ENCODE assay signal across 1 cellular context in the genomic region with DNA sequence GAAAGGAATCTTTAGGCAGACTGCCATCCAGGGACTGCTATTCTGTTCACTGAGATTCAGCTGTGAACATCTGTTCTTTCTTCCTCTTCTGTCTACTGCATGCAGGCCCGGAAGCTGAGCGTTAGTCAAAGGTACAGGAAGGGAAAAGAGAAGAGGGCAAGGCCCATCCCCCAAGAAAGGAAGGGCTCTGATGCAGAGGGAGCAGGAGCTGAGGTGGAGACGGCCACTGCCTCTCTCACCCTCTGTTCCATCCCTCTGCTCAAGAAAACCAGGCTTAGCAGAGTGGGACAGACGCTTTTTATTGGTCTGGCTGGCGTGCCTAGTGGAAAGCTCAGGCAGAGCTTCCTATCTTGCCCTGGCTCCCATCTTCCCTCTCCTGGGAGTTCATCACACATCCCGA.
TF ChIP-seq lines count a peak whose summit lies in the region.

No MANE protein-coding gene starts in this region.

TF ChIP-seq in GM12878, 131 proteins besides CTCF, POLR2A, EP300 and RAD21:
- TF ChIP-seq, protein P1, sequence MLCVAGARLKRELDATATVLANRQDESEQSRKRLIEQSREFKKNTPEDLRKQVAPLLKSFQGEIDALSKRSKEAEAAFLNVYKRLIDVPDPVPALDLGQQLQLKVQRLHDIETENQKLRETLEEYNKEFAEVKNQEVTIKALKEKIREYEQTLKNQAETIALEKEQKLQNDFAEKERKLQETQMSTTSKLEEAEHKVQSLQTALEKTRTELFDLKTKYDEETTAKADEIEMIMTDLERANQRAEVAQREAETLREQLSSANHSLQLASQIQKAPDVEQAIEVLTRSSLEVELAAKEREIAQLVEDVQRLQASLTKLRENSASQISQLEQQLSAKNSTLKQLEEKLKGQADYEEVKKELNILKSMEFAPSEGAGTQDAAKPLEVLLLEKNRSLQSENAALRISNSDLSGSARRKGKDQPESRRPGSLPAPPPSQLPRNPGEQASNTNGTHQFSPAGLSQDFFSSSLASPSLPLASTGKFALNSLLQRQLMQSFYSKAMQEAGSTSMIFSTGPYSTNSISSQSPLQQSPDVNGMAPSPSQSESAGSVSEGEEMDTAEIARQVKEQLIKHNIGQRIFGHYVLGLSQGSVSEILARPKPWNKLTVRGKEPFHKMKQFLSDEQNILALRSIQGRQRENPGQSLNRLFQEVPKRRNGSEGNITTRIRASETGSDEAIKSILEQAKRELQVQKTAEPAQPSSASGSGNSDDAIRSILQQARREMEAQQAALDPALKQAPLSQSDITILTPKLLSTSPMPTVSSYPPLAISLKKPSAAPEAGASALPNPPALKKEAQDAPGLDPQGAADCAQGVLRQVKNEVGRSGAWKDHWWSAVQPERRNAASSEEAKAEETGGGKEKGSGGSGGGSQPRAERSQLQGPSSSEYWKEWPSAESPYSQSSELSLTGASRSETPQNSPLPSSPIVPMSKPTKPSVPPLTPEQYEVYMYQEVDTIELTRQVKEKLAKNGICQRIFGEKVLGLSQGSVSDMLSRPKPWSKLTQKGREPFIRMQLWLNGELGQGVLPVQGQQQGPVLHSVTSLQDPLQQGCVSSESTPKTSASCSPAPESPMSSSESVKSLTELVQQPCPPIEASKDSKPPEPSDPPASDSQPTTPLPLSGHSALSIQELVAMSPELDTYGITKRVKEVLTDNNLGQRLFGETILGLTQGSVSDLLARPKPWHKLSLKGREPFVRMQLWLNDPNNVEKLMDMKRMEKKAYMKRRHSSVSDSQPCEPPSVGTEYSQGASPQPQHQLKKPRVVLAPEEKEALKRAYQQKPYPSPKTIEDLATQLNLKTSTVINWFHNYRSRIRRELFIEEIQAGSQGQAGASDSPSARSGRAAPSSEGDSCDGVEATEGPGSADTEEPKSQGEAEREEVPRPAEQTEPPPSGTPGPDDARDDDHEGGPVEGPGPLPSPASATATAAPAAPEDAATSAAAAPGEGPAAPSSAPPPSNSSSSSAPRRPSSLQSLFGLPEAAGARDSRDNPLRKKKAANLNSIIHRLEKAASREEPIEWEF (IDR thresholded peaks at IDR 0.05; ENCODE audit: insufficient replicate concordance, low read depth, low read length): no peak
- TF ChIP-seq NFIC (IDR thresholded peaks at IDR 0.05; ENCODE audit: low read depth, low read length) (no peak), SPI1 (IDR thresholded peaks at IDR 0.05; ENCODE audit: borderline replicate concordance, insufficient read depth, low read depth, low read length) (no peak), BCL11A (IDR thresholded peaks at IDR 0.05; ENCODE audit: low read depth, low read length) (no peak), YY1 (IDR thresholded peaks at IDR 0.05; ENCODE audit: low read depth, low read length) (no peak), SIX5 (IDR thresholded peaks at IDR 0.05; ENCODE audit: low read depth, low read length, severe bottlenecking) (no peak), BMI1 (IDR thresholded peaks at IDR 0.05; ENCODE audit: borderline replicate concordance) (no peak), SUZ12 (IDR thresholded peaks at IDR 0.05; ENCODE audit: unreplicated experiment) (no peak), MXI1 (IDR thresholded peaks at IDR 0.05; ENCODE audit: low read depth, low read length) (no peak), BHLHE40 (IDR thresholded peaks at IDR 0.05; ENCODE audit: borderline replicate concordance in 1 of 2, low read depth in 2 of 2, low read length in 1 of 2) (no peak), ZNF207 (IDR thresholded peaks at IDR 0.05; ENCODE audit: borderline replicate concordance) (no peak), FOS (IDR thresholded peaks at IDR 0.05; ENCODE audit: borderline replicate concordance, extremely low read depth, insufficient read length) (no peak), PAX5 (IDR thresholded peaks at IDR 0.05; ENCODE audit: borderline replicate concordance, low read depth, low read length) (no peak), ASH2L (IDR thresholded peaks at IDR 0.05; ENCODE audit: borderline replicate concordance, low read depth) (no peak), RAD51 (IDR thresholded peaks at IDR 0.05) (no peak)
- TF ChIP-seq, protein P2, sequence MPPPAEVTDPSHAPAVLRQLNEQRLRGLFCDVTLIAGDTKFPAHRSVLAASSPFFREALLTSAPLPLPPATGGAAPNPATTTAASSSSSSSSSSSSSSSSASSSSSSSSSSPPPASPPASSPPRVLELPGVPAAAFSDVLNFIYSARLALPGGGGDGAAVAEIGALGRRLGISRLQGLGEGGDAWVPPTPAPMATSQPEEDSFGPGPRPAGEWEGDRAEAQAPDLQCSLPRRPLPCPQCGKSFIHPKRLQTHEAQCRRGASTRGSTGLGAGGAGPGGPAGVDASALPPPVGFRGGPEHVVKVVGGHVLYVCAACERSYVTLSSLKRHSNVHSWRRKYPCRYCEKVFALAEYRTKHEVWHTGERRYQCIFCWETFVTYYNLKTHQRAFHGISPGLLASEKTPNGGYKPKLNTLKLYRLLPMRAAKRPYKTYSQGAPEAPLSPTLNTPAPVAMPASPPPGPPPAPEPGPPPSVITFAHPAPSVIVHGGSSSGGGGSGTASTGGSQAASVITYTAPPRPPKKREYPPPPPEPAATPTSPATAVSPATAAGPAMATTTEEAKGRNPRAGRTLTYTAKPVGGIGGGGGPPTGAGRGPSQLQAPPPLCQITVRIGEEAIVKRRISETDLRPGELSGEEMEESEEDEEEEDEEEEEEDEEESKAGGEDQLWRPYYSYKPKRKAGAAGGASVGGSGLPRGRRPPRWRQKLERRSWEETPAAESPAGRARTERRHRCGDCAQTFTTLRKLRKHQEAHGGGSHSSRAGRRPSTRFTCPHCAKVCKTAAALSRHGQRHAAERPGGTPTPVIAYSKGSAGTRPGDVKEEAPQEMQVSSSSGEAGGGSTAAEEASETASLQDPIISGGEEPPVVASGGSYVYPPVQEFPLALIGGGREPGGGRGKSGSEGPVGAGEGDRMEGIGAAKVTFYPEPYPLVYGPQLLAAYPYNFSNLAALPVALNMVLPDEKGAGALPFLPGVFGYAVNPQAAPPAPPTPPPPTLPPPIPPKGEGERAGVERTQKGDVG (CRISPR knock-in tag; IDR thresholded peaks at IDR 0.05): no peak
TF ChIP-seq in GM12878: peak in this region for 0.
